Comparison of ENCODE assay signal across 9 cellular contexts in genomic region chr3:179179979-179180758, GRCh38. TPM values are rescaled to one million over a fixed set of nuclear protein-coding genes. Genes with fewer than 3 reads are reported as not detected.
DNase-seq lines count a peak whose midpoint lies in the region; ATAC-seq and TF ChIP-seq lines count a peak whose summit lies in the region.
"Had no signal": no experiment of that assay in that cellular context is flagged by ENCODE, and none has a peak within 500 bp of the region (broad histone marks: within the 10 kb centered on the region; RNA-seq: fewer than 3 reads in every experiment).

No MANE protein-coding gene starts in this region.

- peak; percentile 32 for ATAC-seq in Right ventricle myocardium inferior
- no peak for ATAC-seq in GM21526 (IDR thresholded peaks at IDR 0.05; ENCODE audit: low FRiP score, unreplicated experiment)

- 71% methylated on average over 1 of the region's 1 CpG for WGBS in urinary bladder

- H3K4me3 ChIP-seq in SK-N-MC = no peak overlapping the region
- H3K4me3 ChIP-seq in cardiac muscle cell = no peak overlapping the region
- H3K4me3 ChIP-seq in urinary bladder (ENCODE audit: low read depth, low read length) = no peak overlapping the region

- H3K36me3 ChIP-seq in SK-N-MC (ENCODE audit: insufficient read depth, low read length) (no peaks in the 10 kb centered on the region; the same call in 1 of the 2 replicates), cardiac muscle cell (no peaks in the 10 kb centered on the region), urinary bladder (ENCODE audit: insufficient read depth) (no peaks in the 10 kb centered on the region)

- H3K27me3 ChIP-seq in cardiac muscle cell = no peaks in the 10 kb centered on the region

- H3K27ac ChIP-seq in SK-N-MC (peak overlapping the region; percentile 47), cardiac muscle cell (peak overlapping the region; percentile 3), urinary bladder (ENCODE audit: low read depth) (peak overlapping the region; percentile 45)
- H3K27ac ChIP-seq: VCaP had no signal

- H3K4me1 ChIP-seq in cardiac muscle cell (ENCODE audit: low read depth) (peaks cover 18% of the 10 kb centered on the region), urinary bladder (ENCODE audit: insufficient read depth) (peaks cover 4% of the 10 kb centered on the region)

- no peak for DNase-seq in Right ventricle myocardium inferior (ENCODE audit: missing footprints)
- no peak for DNase-seq in cardiac septum (ENCODE audit: low spot score)
- DNase-seq in SK-N-MC (ENCODE audit: low read depth, low spot score) = no peak
- peak in 1 of 2 donors; percentile 60 for DNase-seq in cardiac muscle cell (ENCODE audit: low read depth in 1 of 2, low spot score in 1 of 2)
- DNase-seq in kidney glomerular epithelial cell (lab: John Stamatoyannopoulos, UW) = no peak
- DNase-seq in NK-92 treated with Interleukin-12 subunit alpha and Interleukin-12 subunit beta, amount 100 ng/mL, for 24 hours (lab: John Stamatoyannopoulos, UW) = no peak

- H3K9me3 ChIP-seq in SK-N-MC (ENCODE audit: low read depth, low read length) (no peaks in the 10 kb centered on the region), cardiac muscle cell (ENCODE audit: low read depth) (no peaks in the 10 kb centered on the region)

- intact Hi-C loops in Right ventricle myocardium inferior (cut with DNase I) = loop anchor here (5.0 kb wide), 1 partner anchor 33 kb away; the partner anchor contains the start of gene PIK3CA
- intact Hi-C loops in cardiac septum (cut with DNase I) = loop anchor here (5.0 kb wide), 1 partner anchor 33 kb away; the partner anchor contains the start of gene PIK3CA

- H3K9ac ChIP-seq in SK-N-MC (ENCODE audit: insufficient read length) = no peak overlapping the region

- no peak for TF ChIP-seq CTCF in cardiac muscle cell (IDR thresholded peaks at IDR 0.05; ENCODE audit: low read depth, low read length)

RNA-seq across cellular contexts. Expression of gene PIK3CA, which starts 32.0 kb away (rescaled TPM):
- 21.1 TPM for total RNA-seq in Right ventricle myocardium inferior
- 28.8 TPM for total RNA-seq in cardiac septum
- 6.5 and 13.0 TPM in 2 replicates for total RNA-seq in cardiac muscle cell
- polyA plus RNA-seq in cardiac muscle cell = 6.1 and 7.3 TPM in 2 replicates
- 61.2 TPM for total RNA-seq in urinary bladder
- polyA plus RNA-seq in urinary bladder = 14.8 TPM
